1 cellular context compared by ENCODE assay signal in the genomic region with DNA sequence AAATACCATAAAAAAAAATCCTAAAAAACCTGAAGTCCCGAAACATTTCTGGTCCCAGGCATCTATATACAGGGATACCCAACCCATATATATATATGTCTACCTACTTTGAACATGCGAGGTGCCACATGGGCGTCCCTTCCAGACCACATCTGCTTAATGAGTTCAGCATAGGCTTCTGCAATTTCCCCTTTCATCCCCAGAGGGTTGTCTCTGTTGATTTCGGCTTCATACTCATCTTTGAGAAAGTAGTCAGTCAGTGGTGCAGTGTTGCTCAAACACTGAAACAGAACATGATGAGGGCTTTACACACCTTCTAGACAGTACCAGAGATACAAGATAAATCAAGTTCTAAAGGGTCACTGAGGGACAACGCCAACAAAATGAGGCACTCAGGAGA.
TF ChIP-seq lines count a peak whose summit lies in the region.

No MANE protein-coding gene starts in this region.

TF ChIP-seq in GM12878, 131 proteins besides CTCF, POLR2A, EP300 and RAD21:
- TF ChIP-seq, protein P1, sequence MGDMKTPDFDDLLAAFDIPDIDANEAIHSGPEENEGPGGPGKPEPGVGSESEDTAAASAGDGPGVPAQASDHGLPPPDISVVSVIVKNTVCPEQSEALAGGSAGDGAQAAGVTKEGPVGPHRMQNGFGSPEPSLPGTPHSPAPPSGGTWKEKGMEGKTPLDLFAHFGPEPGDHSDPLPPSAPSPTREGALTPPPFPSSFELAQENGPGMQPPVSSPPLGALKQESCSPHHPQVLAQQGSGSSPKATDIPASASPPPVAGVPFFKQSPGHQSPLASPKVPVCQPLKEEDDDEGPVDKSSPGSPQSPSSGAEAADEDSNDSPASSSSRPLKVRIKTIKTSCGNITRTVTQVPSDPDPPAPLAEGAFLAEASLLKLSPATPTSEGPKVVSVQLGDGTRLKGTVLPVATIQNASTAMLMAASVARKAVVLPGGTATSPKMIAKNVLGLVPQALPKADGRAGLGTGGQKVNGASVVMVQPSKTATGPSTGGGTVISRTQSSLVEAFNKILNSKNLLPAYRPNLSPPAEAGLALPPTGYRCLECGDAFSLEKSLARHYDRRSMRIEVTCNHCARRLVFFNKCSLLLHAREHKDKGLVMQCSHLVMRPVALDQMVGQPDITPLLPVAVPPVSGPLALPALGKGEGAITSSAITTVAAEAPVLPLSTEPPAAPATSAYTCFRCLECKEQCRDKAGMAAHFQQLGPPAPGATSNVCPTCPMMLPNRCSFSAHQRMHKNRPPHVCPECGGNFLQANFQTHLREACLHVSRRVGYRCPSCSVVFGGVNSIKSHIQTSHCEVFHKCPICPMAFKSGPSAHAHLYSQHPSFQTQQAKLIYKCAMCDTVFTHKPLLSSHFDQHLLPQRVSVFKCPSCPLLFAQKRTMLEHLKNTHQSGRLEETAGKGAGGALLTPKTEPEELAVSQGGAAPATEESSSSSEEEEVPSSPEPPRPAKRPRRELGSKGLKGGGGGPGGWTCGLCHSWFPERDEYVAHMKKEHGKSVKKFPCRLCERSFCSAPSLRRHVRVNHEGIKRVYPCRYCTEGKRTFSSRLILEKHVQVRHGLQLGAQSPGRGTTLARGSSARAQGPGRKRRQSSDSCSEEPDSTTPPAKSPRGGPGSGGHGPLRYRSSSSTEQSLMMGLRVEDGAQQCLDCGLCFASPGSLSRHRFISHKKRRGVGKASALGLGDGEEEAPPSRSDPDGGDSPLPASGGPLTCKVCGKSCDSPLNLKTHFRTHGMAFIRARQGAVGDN (IDR thresholded peaks at IDR 0.05), result peak; percentile 64; the same call in 1 of the 2 replicates
- TF ChIP-seq MEF2B (IDR thresholded peaks at IDR 0.05; ENCODE audit: partially characterized antibody, poor library complexity, severe bottlenecking) (peak; percentile 71), SREBF2 (IDR thresholded peaks at IDR 0.05; ENCODE audit: low read length) (no peak)
